1 cellular context compared by ENCODE assay signal in the genomic region with DNA sequence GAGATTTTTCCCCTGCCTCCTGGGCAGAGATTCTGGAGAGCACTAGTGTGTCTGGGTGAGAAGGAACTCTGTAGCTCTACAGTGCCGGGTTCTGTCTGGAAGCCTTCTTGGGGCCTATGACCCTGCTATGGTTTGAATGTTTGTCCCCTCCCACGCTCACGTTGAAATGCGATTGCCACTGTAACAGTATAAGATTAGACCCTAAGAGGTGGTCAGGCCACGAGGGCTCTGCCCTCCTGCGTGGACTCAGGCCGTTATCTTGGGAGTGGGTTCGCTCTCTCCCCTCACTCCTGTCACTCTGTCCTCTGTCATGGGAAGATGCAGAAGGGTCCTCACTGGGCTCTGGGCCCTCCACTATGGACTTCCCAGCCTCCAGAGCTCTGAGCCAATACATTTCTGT.
TF ChIP-seq lines count a peak whose summit lies in the region.

No MANE protein-coding gene starts in this region.

TF ChIP-seq in liver, 16 proteins besides CTCF, POLR2A, EP300 and RAD21 (continued from another document):
- TF ChIP-seq, protein P1, sequence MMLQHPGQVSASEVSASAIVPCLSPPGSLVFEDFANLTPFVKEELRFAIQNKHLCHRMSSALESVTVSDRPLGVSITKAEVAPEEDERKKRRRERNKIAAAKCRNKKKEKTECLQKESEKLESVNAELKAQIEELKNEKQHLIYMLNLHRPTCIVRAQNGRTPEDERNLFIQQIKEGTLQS (IDR thresholded peaks at IDR 0.05), result no peak
